In the genomic region with DNA sequence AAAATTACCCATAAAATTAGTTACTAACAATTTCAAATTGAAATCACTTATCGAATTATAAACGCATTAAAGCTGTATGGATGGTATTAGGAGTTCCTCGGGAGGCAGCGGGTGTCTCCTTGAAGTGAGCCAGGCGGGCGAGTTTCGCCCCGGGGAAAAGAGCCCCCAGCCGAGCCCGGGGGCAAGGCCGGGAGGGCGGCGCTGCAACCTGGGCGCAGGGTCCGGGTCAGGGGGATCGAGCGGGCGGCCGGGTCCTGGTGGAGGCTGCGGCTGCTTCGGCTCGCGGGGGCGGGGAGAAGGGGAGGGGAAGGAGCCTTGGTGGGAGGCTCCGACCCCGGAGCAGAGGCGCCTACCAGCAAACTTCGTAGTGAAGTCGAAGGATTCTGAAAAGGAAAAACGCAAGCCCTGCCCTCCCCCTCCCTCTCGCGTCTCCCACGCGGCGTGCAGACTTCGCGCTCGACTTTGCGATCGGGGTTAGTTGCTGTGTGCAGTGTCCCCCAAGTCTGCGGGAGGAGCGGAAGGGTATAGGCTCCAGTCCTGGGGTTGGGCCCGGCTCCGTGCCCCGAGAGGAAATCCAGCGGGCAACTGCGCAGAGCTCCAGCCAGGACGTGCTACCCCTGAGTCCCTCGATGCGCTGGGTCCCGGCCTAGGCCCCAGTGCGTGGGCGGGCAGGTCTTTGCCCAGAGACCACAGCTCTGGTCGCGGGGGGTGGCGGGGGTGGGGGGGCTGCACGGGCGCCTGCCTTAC, we compare ENCODE assay signal across 9 cellular contexts.
DNase-seq lines count a peak whose midpoint lies in the region; ATAC-seq, FAIRE-seq and TF ChIP-seq lines count a peak whose summit lies in the region.
"Had no signal": no experiment of that assay in that cellular context is flagged by ENCODE, and none has a peak within 500 bp of the region (broad histone marks: within the 10 kb centered on the region; RNA-seq: fewer than 3 reads in every experiment).

No MANE protein-coding gene starts in this region.

- H3K9me3 ChIP-seq in ovary (no peaks in the 10 kb centered on the region), small intestine (ENCODE audit: control insufficient read depth, low read depth) (no peaks in the 10 kb centered on the region)

- peak overlapping the region; percentile 50 to 56 for H3K4me3 ChIP-seq in foreskin fibroblast (ENCODE audit: low read depth in 1 of 2, low read length in 2 of 2)
- H3K4me3 ChIP-seq in ovary = peak overlapping the region; percentile 70
- peak overlapping the region in 1 of 2 donors; percentile 22 for H3K4me3 ChIP-seq in small intestine (ENCODE audit: low read depth in 1 of 2, low read length in 2 of 2)

- DNase-seq in COLO668 (lab: John Stamatoyannopoulos, UW; ENCODE audit: unreplicated experiment) (peak; percentile 44), RWPE1 (ENCODE audit: low spot score) (no peak), foreskin fibroblast (peak in 1 of 2 donors; percentile 74), ovary (peak; percentile 66 to 81 (median 71)), NCI-H1436 (lab: John Stamatoyannopoulos, UW) (no peak), small intestine (no peak)
- DNase-seq in activated effector memory CD4-positive, alpha-beta T cell treated with anti-CD3 and anti-CD28 coated beads, Interleukin-2, amount 50 U/mL, for 16 hours = no peak

- H3K27me3 ChIP-seq in ovary = no peaks in the 10 kb centered on the region
- peaks cover 17 to 28% of the 10 kb centered on the region in 2 donors for H3K27me3 ChIP-seq in small intestine (ENCODE audit: control insufficient read depth in 2 of 2, insufficient read depth in 2 of 2, low read length in 2 of 2)

- no peak for FAIRE-seq in small intestine (lab: Jason Lieb, UNC)

- no peaks in the 10 kb centered on the region for H3K36me3 ChIP-seq in ovary
- H3K36me3 ChIP-seq in small intestine (ENCODE audit: control insufficient read depth in 2 of 2, insufficient read depth in 2 of 2, low read length in 2 of 2) = no peaks in the 10 kb centered on the region

- no peak for ATAC-seq in HG02870 (IDR thresholded peaks at IDR 0.05; ENCODE audit: unreplicated experiment)
- ATAC-seq: HCT116 had no signal

- no peak for TF ChIP-seq EP300 in ovary (IDR thresholded peaks at IDR 0.05)

- 0 to 1% (median 1%) methylated on average over 34 to 58 of the region's 58 CpGs for WGBS in ovary, 3 donors
- 2 to 5% (median 2%) methylated on average over 44 to 58 of the region's 58 CpGs for WGBS in small intestine, 3 donors

- H3K4me1 ChIP-seq in ovary (ENCODE audit: insufficient read depth) (peaks cover 3% of the 10 kb centered on the region), small intestine (ENCODE audit: control insufficient read depth in 2 of 2, insufficient read depth in 1 of 2, low read depth in 1 of 2, low read length in 1 of 2) (peaks cover 0 to 5% of the 10 kb centered on the region in 2 donors)

- intact Hi-C loops in ovary (cut with DNase I) = loop anchor here (2.0 to 10.0 kb wide), 6 partner anchors 133 to 1269 kb away; a partner anchor contains a TSS

- POLR2A ChIA-PET in RWPE1 (lab: Yijun Ruan, JAX; ENCODE audit: low non-redundant PET) = no interaction called here

- CTCF ChIA-PET in RWPE1 (lab: Yijun Ruan, JAX) = interaction anchor here (0.6 to 2.5 kb wide), 10 partner anchors 76 to 1197 kb away, joined by 3 to 13 read pairs (median 3); no protein-coding TSS in a partner anchor

- no peak; the same call in 1 of the 2 replicates for TF ChIP-seq CTCF in RWPE1 (conservative IDR thresholded peaks at IDR 0.05; ENCODE audit: low read depth)
- TF ChIP-seq CTCF in foreskin fibroblast (IDR thresholded peaks at IDR 0.05; ENCODE audit: low read depth, low read length) = no peak
- peak in 1 of 3 donors; percentile 3 for TF ChIP-seq CTCF in ovary (IDR thresholded peaks at IDR 0.05)

- TF ChIP-seq POLR2A in ovary (IDR thresholded peaks at IDR 0.05) = peak; percentile 15

- H3K27ac ChIP-seq in RWPE1 (peak overlapping the region; percentile 83), ovary (peak overlapping the region; percentile 83 to 86), small intestine (ENCODE audit: low read depth in 1 of 2, low read length in 1 of 2) (peak overlapping the region in 1 of 2 donors; percentile 66)

Comparison
In these comparisons a context has a peak if more than half of its experiments do, and no peak if none do; other contexts are left out.
1. DNase-seq: peak in COLO668 (single experiment) and ovary (5 of 5); none in RWPE1 (single experiment), NCI-H1436 (single experiment), small intestine (single experiment) and activated effector memory CD4-positive, alpha-beta T cell treated with anti-CD3 and anti-CD28 coated beads, Interleukin-2, amount 50 U/mL, for 16 hours (single experiment).